In genomic region chr4:119730644-119730995, GRCh38 we compare ENCODE assay signal across 19 cellular contexts.
DNase-seq lines count a peak whose midpoint lies in the region; ATAC-seq and TF ChIP-seq lines count a peak whose summit lies in the region.
"Had no signal": no experiment of that assay in that cellular context is flagged by ENCODE, and none has a peak within 500 bp of the region (broad histone marks: within the 10 kb centered on the region; RNA-seq: fewer than 3 reads in every experiment).

No MANE protein-coding gene starts in this region.

- H3K9me3 Mint-ChIP-seq in chondrocyte (ENCODE audit: low read depth) (peaks cover 8% of the 10 kb centered on the region), mesothelial cell of epicardium (peaks cover 16% of the 10 kb centered on the region)
- H3K9me3 Mint-ChIP-seq: IgD-negative memory B cell had no signal

- 28 to 51% (median 48%) methylated on average over 1 of the region's 1 CpG for WGBS in heart left ventricle, 4 donors

- H3K4me3 Mint-ChIP-seq in chondrocyte (ENCODE audit: unreplicated experiment): no peak overlapping the region
- no peak overlapping the region for H3K4me3 Mint-ChIP-seq in mesothelial cell of epicardium
- H3K4me3 Mint-ChIP-seq: CD4-positive, alpha-beta memory T cell; dendritic cell treated with granulocyte-macrophage colony-stimulating factor and Interleukin-4, amounts not matched to agents 40 ng/mL and 50 ng/mL, for 4 days; IgD-negative memory B cell had no signal

- peaks cover 3% of the 10 kb centered on the region for H3K36me3 Mint-ChIP-seq in chondrocyte (ENCODE audit: low read depth)
- peaks cover 3% of the 10 kb centered on the region for H3K36me3 Mint-ChIP-seq in mesothelial cell of epicardium
- H3K36me3 Mint-ChIP-seq: CD4-positive, alpha-beta memory T cell; IgD-negative memory B cell had no signal

- peaks cover 0 to 6% (median 0%) of the 10 kb centered on the region in 12 donors for H3K9me3 ChIP-seq in heart left ventricle
- H3K9me3 ChIP-seq in right atrium auricular region: no peaks in the 10 kb centered on the region
- no peaks in the 10 kb centered on the region for H3K9me3 ChIP-seq in upper lobe of right lung
- H3K9me3 ChIP-seq: testis had no signal

- H3K36me3 ChIP-seq in heart left ventricle (no peaks in the 10 kb centered on the region), right atrium auricular region (no peaks in the 10 kb centered on the region), upper lobe of right lung (no peaks in the 10 kb centered on the region)

- DNase-seq in heart left ventricle (no peak), right atrium auricular region (ENCODE audit: low spot score) (no peak), chondrocyte (ENCODE audit: low spot score) (no peak), mesothelial cell of epicardium (ENCODE audit: low spot score in 2 of 2, unreplicated experiment in 2 of 2) (no peak), upper lobe of right lung (no peak), iPS-NIHi11 (ENCODE audit: low spot score) (no peak), AG08395 (ENCODE audit: low spot score) (no peak)
- DNase-seq: activated effector memory CD4-positive, alpha-beta T cell treated with Interleukin-2 at 50 U/mL for 16 hours; amygdala; CD4-positive, alpha-beta memory T cell; NCI-H748 treated with DMSO at 0.1 percent for 48 hours; stimulated activated CD4-positive, alpha-beta T cell treated with anti-CD3 and anti-CD28 coated beads, Interleukin-4, amount 100 ng/mL, for 24 hours; T-helper 1 cell had no signal

- no peaks in the 10 kb centered on the region for H3K27me3 ChIP-seq in heart left ventricle
- H3K27me3 ChIP-seq in right atrium auricular region: no peaks in the 10 kb centered on the region
- no peaks in the 10 kb centered on the region for H3K27me3 ChIP-seq in upper lobe of right lung
- H3K27me3 ChIP-seq: testis had no signal

- H3K4me1 Mint-ChIP-seq in chondrocyte (ENCODE audit: low read depth): peaks cover 100% of the 10 kb centered on the region
- H3K4me1 Mint-ChIP-seq in mesothelial cell of epicardium: peaks cover 65% of the 10 kb centered on the region
- H3K4me1 Mint-ChIP-seq: CD4-positive, alpha-beta memory T cell had no signal

- TF ChIP-seq CTCF in heart left ventricle (IDR thresholded peaks at IDR 0.05) (no peak), right atrium auricular region (IDR thresholded peaks at IDR 0.05) (no peak), chondrocyte (IDR thresholded peaks at IDR 0.05) (no peak), mesothelial cell of epicardium (IDR thresholded peaks at IDR 0.05; ENCODE audit: unreplicated experiment) (no peak), upper lobe of right lung (IDR thresholded peaks at IDR 0.05) (no peak)

- H3K27ac ChIP-seq in heart left ventricle (peak overlapping the region in 9 of 12 donors; percentile 31 to 73 (median 60)), right atrium auricular region (peak overlapping the region in 1 of 2 donors; percentile 67), upper lobe of right lung (peak overlapping the region; percentile 49)
- H3K27ac ChIP-seq: testis had no signal

- ATAC-seq in heart left ventricle (no peak), upper lobe of right lung (no peak), GM18519 (IDR thresholded peaks at IDR 0.05; ENCODE audit: low FRiP score, unreplicated experiment) (no peak)
- ATAC-seq: HCT116, sciatic nerve had no signal

- H3K27ac Mint-ChIP-seq in chondrocyte (ENCODE audit: unreplicated experiment) (peak overlapping the region; percentile 94), mesothelial cell of epicardium (peak overlapping the region; percentile 94)
- H3K27ac Mint-ChIP-seq: CD4-positive, alpha-beta memory T cell; dendritic cell treated with granulocyte-macrophage colony-stimulating factor and Interleukin-4, amounts not matched to agents 40 ng/mL and 50 ng/mL, for 4 days; IgD-negative memory B cell had no signal

- H3K4me3 ChIP-seq in heart left ventricle (no peak overlapping the region), right atrium auricular region (no peak overlapping the region), upper lobe of right lung (no peak overlapping the region)
- H3K4me3 ChIP-seq: testis had no signal

- peaks cover 0 to 64% (median 29%) of the 10 kb centered on the region in 12 donors for H3K4me1 ChIP-seq in heart left ventricle
- H3K4me1 ChIP-seq in right atrium auricular region: peaks cover 0 to 32% of the 10 kb centered on the region in 2 donors
- peaks cover 44% of the 10 kb centered on the region for H3K4me1 ChIP-seq in upper lobe of right lung

- intact Hi-C loops in heart left ventricle (cut with DNase I): loop anchor here in 1 of 10 donors (5.0 kb wide), 1 partner anchor 207 kb away; no protein-coding TSS in a partner anchor
- intact Hi-C loops in upper lobe of right lung (cut with DNase I): no loop called here

- TF ChIP-seq POLR2A in heart left ventricle (IDR thresholded peaks at IDR 0.05): no peak

- H3K27me3 Mint-ChIP-seq in chondrocyte (ENCODE audit: low read depth) (no peaks in the 10 kb centered on the region), mesothelial cell of epicardium (ENCODE audit: low read depth) (no peaks in the 10 kb centered on the region)
- H3K27me3 Mint-ChIP-seq: CD4-positive, alpha-beta memory T cell; dendritic cell treated with granulocyte-macrophage colony-stimulating factor and Interleukin-4, amounts not matched to agents 40 ng/mL and 50 ng/mL, for 4 days; IgD-negative memory B cell had no signal
